In genomic region chr15:63490345-63491034, GRCh38 we compare ENCODE assay signal across 10 cellular contexts. TPM values are rescaled to one million over a fixed set of nuclear protein-coding genes. Genes with fewer than 3 reads are reported as not detected.
DNase-seq lines count a peak whose midpoint lies in the region; ATAC-seq and TF ChIP-seq lines count a peak whose summit lies in the region.
"Had no signal": no experiment of that assay in that cellular context is flagged by ENCODE, and none has a peak within 500 bp of the region (broad histone marks: within the 10 kb centered on the region; RNA-seq: fewer than 3 reads in every experiment).

No MANE protein-coding gene starts in this region.

- no peak overlapping the region for H2BK5ac ChIP-seq in H9 (ENCODE audit: insufficient read length, low read length)

- no peaks in the 10 kb centered on the region for H3K36me3 Mint-ChIP-seq in CD4-positive, alpha-beta T cell (ENCODE audit: low read depth)
- no peaks in the 10 kb centered on the region for H3K36me3 Mint-ChIP-seq in memory B cell
- H3K36me3 Mint-ChIP-seq in H9 (ENCODE audit: insufficient read depth in 1 of 3, low read depth in 3 of 3) = no peaks in the 10 kb centered on the region; a peak in 1 of 7 replicates

- no peak overlapping the region for H3K4me2 ChIP-seq in H9 (ENCODE audit: insufficient read depth, insufficient read length, low read length)

- no CpG with 5 or more reads among the region's 4 CpGs for WGBS in H9 (ENCODE audit: extremely low coverage, insufficient read length, low lambda C conversion rate)

- no peak overlapping the region for H4K5ac ChIP-seq in H9 (ENCODE audit: insufficient read length, low read depth, low read length)

- H3K27me3 ChIP-seq in CD4-positive, alpha-beta T cell (ENCODE audit: control insufficient read depth, insufficient read depth, low read length) = no peaks in the 10 kb centered on the region
- H3K27me3 ChIP-seq in H9 (ENCODE audit: insufficient read depth, low read length) = no peaks in the 10 kb centered on the region; the same call in 1 of the 2 replicates

- DNase-seq in CD4-positive, alpha-beta T cell = no peak
- DNase-seq in NCI-H1092 treated with DMSO at 0.1 percent for 48 hours (lab: John Stamatoyannopoulos, UW) = peak; percentile 86
- DNase-seq in SIG-M5 (lab: John Stamatoyannopoulos, UW) = peak; percentile 56
- DNase-seq in memory B cell (ENCODE audit: low spot score in 2 of 2) = no peak
- no peak for DNase-seq in stimulated activated CD4-positive, alpha-beta T cell treated with anti-CD3 and anti-CD28 coated beads, Interleukin-2, amount 100 ng/mL, for 48 hours
- DNase-seq in H9 = no peak
- DNase-seq in GM03348 (ENCODE audit: low spot score) = no peak
- DNase-seq: psoas muscle had no signal

- no peaks in the 10 kb centered on the region for H3K23me2 ChIP-seq in H9 (ENCODE audit: insufficient read length, low read depth, low read length, poor library complexity, severe bottlenecking)

- H4K20me1 ChIP-seq in H9 (ENCODE audit: control insufficient read depth, insufficient read depth, insufficient read length) = no peaks in the 10 kb centered on the region

- no peaks in the 10 kb centered on the region for H3K4me1 ChIP-seq in H9 (ENCODE audit: insufficient read depth, low read length)
- H3K4me1 ChIP-seq: psoas muscle had no signal

- H3K14ac ChIP-seq in H9 (ENCODE audit: insufficient read depth, low read length) = no peak overlapping the region

- TF ChIP-seq CTCF in CD4-positive, alpha-beta T cell (IDR thresholded peaks at IDR 0.05) = no peak
- TF ChIP-seq CTCF in H9 (conservative IDR thresholded peaks at IDR 0.05) = no peak

- H3K18ac ChIP-seq in H9 (ENCODE audit: insufficient read length, low read depth, low read length) = no peak overlapping the region

- no peaks in the 10 kb centered on the region for H3K9me3 Mint-ChIP-seq in CD4-positive, alpha-beta T cell
- H3K9me3 Mint-ChIP-seq in memory B cell (peaks cover 2% of the 10 kb centered on the region), H9 (no peaks in the 10 kb centered on the region; a peak in 2 of 5 replicates)

- H3K27me3 Mint-ChIP-seq in CD4-positive, alpha-beta T cell = no peaks in the 10 kb centered on the region
- H3K27me3 Mint-ChIP-seq in memory B cell (no peaks in the 10 kb centered on the region), H9 (ENCODE audit: low read depth) (peaks cover 71% of the 10 kb centered on the region)

- H3K79me2 ChIP-seq in H9 (ENCODE audit: insufficient read depth, low read length) = no peaks in the 10 kb centered on the region

- H2BK12ac ChIP-seq in H9 (ENCODE audit: insufficient read length, low read depth, low read length) = no peak overlapping the region

- H3K4me1 Mint-ChIP-seq in CD4-positive, alpha-beta T cell (ENCODE audit: low read depth) = peaks cover 70% of the 10 kb centered on the region
- H3K4me1 Mint-ChIP-seq in memory B cell = peaks cover 35% of the 10 kb centered on the region
- H3K4me1 Mint-ChIP-seq in H9 = peaks cover 36 to 37% of the 10 kb centered on the region in 2 experiments

- no peak overlapping the region for H2BK20ac ChIP-seq in H9 (ENCODE audit: low read depth, low read length, poor library complexity, severe bottlenecking)

- no peak overlapping the region for H2AFZ ChIP-seq in H9 (ENCODE audit: low read length)

- H3K79me1 ChIP-seq in H9 (ENCODE audit: insufficient read depth, low read depth, low read length, poor library complexity, severe bottlenecking) = no peaks in the 10 kb centered on the region

- intact Hi-C loops in CD4-positive, alpha-beta T cell (cut with DNase I, micrococcal nuclease) = no loop called here

- POLR2A ChIA-PET in CD4-positive, alpha-beta T cell (lab: Charles Lee) = interaction anchor here (0.9 to 7.6 kb wide), 4 partner anchors 8 to 62 kb away, joined by 3 to 140 read pairs (median 4); partner anchors contain the start of gene USP3

- no peak overlapping the region for H3K4me3 Mint-ChIP-seq in CD4-positive, alpha-beta T cell
- H3K4me3 Mint-ChIP-seq in memory B cell = peak overlapping the region; percentile 74
- H3K4me3 Mint-ChIP-seq in H9 = no peak overlapping the region; a peak in 1 of 5 replicates

- no peak overlapping the region for H3K4ac ChIP-seq in H9 (ENCODE audit: low read depth, low read length)

- H3K9ac ChIP-seq in H9 (ENCODE audit: extremely low read depth, insufficient read length, low read length) = no peak overlapping the region

- peak overlapping the region; percentile 62 for H3K27ac Mint-ChIP-seq in CD4-positive, alpha-beta T cell
- peak overlapping the region; percentile 92 for H3K27ac Mint-ChIP-seq in memory B cell
- H3K27ac Mint-ChIP-seq in H9 = no peak overlapping the region

- H2AK5ac ChIP-seq in H9 (ENCODE audit: insufficient read length, low read length) = no peak overlapping the region

- H2BK15ac ChIP-seq in H9 (ENCODE audit: low read depth, low read length) = no peak overlapping the region

- no peak overlapping the region for H3T11ph ChIP-seq in H9 (ENCODE audit: low read length)

- H3K9me3 ChIP-seq in CD4-positive, alpha-beta T cell (ENCODE audit: control insufficient read depth, low read length) = no peaks in the 10 kb centered on the region
- no peaks in the 10 kb centered on the region for H3K9me3 ChIP-seq in H9 (ENCODE audit: control insufficient read depth, low read depth, low read length)
- H3K9me3 ChIP-seq: psoas muscle had no signal

- no peak overlapping the region for H2BK120ac ChIP-seq in H9 (ENCODE audit: low read depth, low read length, poor library complexity, severe bottlenecking)

- H3K56ac ChIP-seq in H9 (ENCODE audit: insufficient read length, low read depth, low read length) = no peak overlapping the region

- H3K23ac ChIP-seq in H9 (ENCODE audit: insufficient read length, low read depth, low read length) = no peak overlapping the region

- no peak overlapping the region for H3K27ac ChIP-seq in CD4-positive, alpha-beta T cell (ENCODE audit: low read depth, low read length)
- H3K27ac ChIP-seq in H9 (ENCODE audit: insufficient read length, low read depth, low read length) = no peak overlapping the region
- H3K27ac ChIP-seq: psoas muscle had no signal

- ATAC-seq in CD4-positive, alpha-beta T cell (ENCODE audit: poor library complexity) = no peak
- ATAC-seq in memory B cell (ENCODE audit: low read depth) (peak; percentile 46), GM18873 (IDR thresholded peaks at IDR 0.05; ENCODE audit: low FRiP score, unreplicated experiment) (no peak)
- ATAC-seq: Panc1 had no signal

- CTCF ChIA-PET in CD4-positive, alpha-beta T cell (lab: Charles Lee) = interaction anchor here (1.0 to 3.9 kb wide), 3 partner anchors 13 to 24 kb away, joined by 3 to 65 read pairs (median 26); partner anchors contain the start of gene USP3

- no peak overlapping the region for H4K8ac ChIP-seq in H9 (replicated peaks; ENCODE audit: insufficient read length, low read depth, low read length)

- no peak overlapping the region for H4K91ac ChIP-seq in H9 (ENCODE audit: insufficient read length, low read depth, low read length)

RNA-seq across cellular contexts. Expression of gene USP3, which starts 13.9 kb away (rescaled TPM):
- 100 to 1,000 TPM; 280 to 282 TPM for total RNA-seq in CD4-positive, alpha-beta T cell
- total RNA-seq in H9 (2021) = 12.0 and 14.2 TPM in 2 replicates

Comparison
In these comparisons a context has a peak if more than half of its experiments do, and no peak if none do; other contexts are left out.
1. DNase-seq: peak in NCI-H1092 treated with DMSO at 0.1 percent for 48 hours (single experiment) and SIG-M5 (single experiment); none in CD4-positive, alpha-beta T cell (0 of 10), memory B cell (0 of 2), stimulated activated CD4-positive, alpha-beta T cell treated with anti-CD3 and anti-CD28 coated beads, Interleukin-2, amount 100 ng/mL, for 48 hours (0 of 2), H9 (single experiment) and GM03348 (single experiment).
2. H3K27ac Mint-ChIP-seq: peak in CD4-positive, alpha-beta T cell (single experiment) and memory B cell (single experiment); none in H9 (0 of 3).
3. RNA of gene USP3, which starts 13.9 kb away (total RNA-seq): 280 to 282 TPM in CD4-positive, alpha-beta T cell; 12.0 to 14.2 TPM in H9; every median in the first group is over 10 times any median in the second.